In genomic region chr19:16756649-16757048, GRCh38 we compare ENCODE assay signal across 28 cellular contexts.
"Had no signal": no experiment of that assay in that cellular context is flagged by ENCODE, and none has a peak within 500 bp of the region (broad histone marks: within the 10 kb centered on the region; RNA-seq: fewer than 3 reads in every experiment).

No MANE protein-coding gene starts in this region.

- H3K9me3 Mint-ChIP-seq: stimulated activated effector memory CD8-positive, alpha-beta T cell treated with anti-CD3 and anti-CD28 coated beads, Interleukin-12 subunit alpha, Interleukin-12 subunit beta, amount 100 ng/mL, for 72 hours; stimulated activated naive B cell treated with anti-CD40 and anti-IgM and Interleukin-4, amounts not matched to agents 10 μg/mL and 1 μg/mL and 100 μg/mL, for 72 hours; stimulated activated naive CD8-positive, alpha-beta T cell treated with anti-CD3 and anti-CD28 coated beads, Interleukin-15, amount 100 ng/mL, for 72 hours; stimulated activated naive CD8-positive, alpha-beta T cell treated with anti-CD3 and anti-CD28 coated beads, Interleukin-15, Interleukin-2, amounts not matched to agents 100 ng/mL and 50 ng/mL, for 24 hours; type B pancreatic cell had no signal

- ATAC-seq: stimulated activated effector memory CD8-positive, alpha-beta T cell treated with anti-CD3 and anti-CD28 coated beads, Interleukin-12 subunit alpha, Interleukin-12 subunit beta, amount 100 ng/mL, for 72 hours; stimulated activated memory B cell treated with anti-CD40 and anti-IgM and Interleukin-4, amounts not matched to agents 10 μg/mL and 1 μg/mL and 100 μg/mL, for 72 hours; stimulated activated naive B cell treated with anti-CD40 and anti-IgM and Interleukin-4, amounts not matched to agents 10 μg/mL and 1 μg/mL and 100 μg/mL, for 72 hours; stimulated activated naive CD8-positive, alpha-beta T cell treated with anti-CD3 and anti-CD28 coated beads, Interleukin-15, amount 100 ng/mL, for 72 hours; stimulated activated naive CD8-positive, alpha-beta T cell treated with anti-CD3 and anti-CD28 coated beads, Interleukin-15, Interleukin-2, amounts not matched to agents 100 U/mL and 50 U/mL, for 24 hours; upper lobe of right lung had no signal

- H3K27ac Mint-ChIP-seq: stimulated activated effector memory CD8-positive, alpha-beta T cell treated with anti-CD3 and anti-CD28 coated beads, Interleukin-12 subunit alpha, Interleukin-12 subunit beta, amount 100 ng/mL, for 72 hours; stimulated activated memory B cell treated with anti-CD40 and anti-IgM and Interleukin-4, amounts not matched to agents 10 μg/mL and 1 μg/mL and 100 μg/mL, for 72 hours; stimulated activated naive B cell treated with anti-CD40 and anti-IgM and Interleukin-4, amounts not matched to agents 10 μg/mL and 1 μg/mL and 100 μg/mL, for 72 hours; stimulated activated naive CD8-positive, alpha-beta T cell treated with anti-CD3 and anti-CD28 coated beads, Interleukin-15, amount 100 ng/mL, for 72 hours; stimulated activated naive CD8-positive, alpha-beta T cell treated with anti-CD3 and anti-CD28 coated beads, Interleukin-15, Interleukin-2, amounts not matched to agents 100 ng/mL and 50 ng/mL, for 24 hours; type B pancreatic cell had no signal

- H3K4me3 ChIP-seq: stomach, suprapubic skin, testis, thoracic aorta, thyroid gland, tibial artery, tibial nerve, transverse colon, upper lobe of left lung, upper lobe of right lung, uterus, vagina had no signal

- H3K36me3 ChIP-seq: stomach, suprapubic skin, thoracic aorta, thyroid gland, tibial artery, tibial nerve, transverse colon, upper lobe of left lung, upper lobe of right lung, uterus, vagina had no signal

- H3K4me1 ChIP-seq: stomach, suprapubic skin, testis, thyroid gland, transverse colon, upper lobe of left lung, upper lobe of right lung, uterus, vagina had no signal

- DNase-seq: stimulated activated CD4-positive, alpha-beta T cell treated with anti-CD3 and anti-CD28 coated beads, Interleukin-2, amount 100 ng/mL, for 48 hours; stimulated activated CD4-positive, alpha-beta T cell treated with anti-CD3 and anti-CD28 coated beads, Interleukin-4, amount 100 ng/mL, for 1 hour; stimulated activated CD4-positive, alpha-beta T cell treated with anti-CD3 and anti-CD28 coated beads, Interleukin-4, amount 100 ng/mL, for 24 hours; stimulated activated CD4-positive, alpha-beta T cell treated with anti-CD3 and anti-CD28 coated beads, Interleukin-4, amount 100 ng/mL, for 4 hours; stimulated activated CD8-positive, alpha-beta memory T cell treated with anti-CD3 and anti-CD28 coated beads, Interleukin-4, amount 100 ng/mL, for 48 hours; stimulated activated naive B cell treated with anti-CD40 and anti-IgM and Interleukin-4, amounts not matched to agents 10 μg/mL and 1 μg/mL and 100 μg/mL, for 72 hours; stimulated activated naive CD4-positive, alpha-beta T cell; stimulated activated naive CD4-positive, alpha-beta T cell treated with Interleukin-2 at 50 U/mL for 16 hours; stimulated activated naive CD8-positive, alpha-beta T cell treated with anti-CD3 and anti-CD28 coated beads, Interleukin-15, amount 100 ng/mL, for 72 hours; stimulated activated naive CD8-positive, alpha-beta T cell treated with anti-CD3 and anti-CD28 coated beads, Interleukin-15, Interleukin-2, amounts not matched to agents 100 U/mL and 50 U/mL, for 24 hours; stomach; substantia nigra; testis; thyroid gland; tibial artery; transverse colon; trophoblast cell; upper lobe of left lung; upper lobe of right lung; uterus had no signal

- H3K27ac ChIP-seq: stomach, suprapubic skin, testis, thoracic aorta, thyroid gland, tibial artery, tibial nerve, transverse colon, upper lobe of left lung, upper lobe of right lung, uterus, vagina had no signal

- H3K9me3 ChIP-seq: stomach, suprapubic skin, testis, thoracic aorta, thyroid gland, tibial artery, tibial nerve, transverse colon, upper lobe of left lung, upper lobe of right lung, uterus, vagina had no signal

- H3K4me1 Mint-ChIP-seq: stimulated activated effector memory CD8-positive, alpha-beta T cell treated with anti-CD3 and anti-CD28 coated beads, Interleukin-12 subunit alpha, Interleukin-12 subunit beta, amount 100 ng/mL, for 72 hours; stimulated activated naive CD8-positive, alpha-beta T cell treated with anti-CD3 and anti-CD28 coated beads, Interleukin-15, amount 100 ng/mL, for 72 hours had no signal

- H3K36me3 Mint-ChIP-seq: stimulated activated effector memory CD8-positive, alpha-beta T cell treated with anti-CD3 and anti-CD28 coated beads, Interleukin-12 subunit alpha, Interleukin-12 subunit beta, amount 100 ng/mL, for 72 hours; stimulated activated memory B cell treated with anti-CD40 and anti-IgM and Interleukin-4, amounts not matched to agents 10 μg/mL and 1 μg/mL and 100 μg/mL, for 72 hours; stimulated activated naive B cell treated with anti-CD40 and anti-IgM and Interleukin-4, amounts not matched to agents 10 μg/mL and 1 μg/mL and 100 μg/mL, for 72 hours; type B pancreatic cell had no signal

- H3K4me3 Mint-ChIP-seq: stimulated activated effector memory CD8-positive, alpha-beta T cell treated with anti-CD3 and anti-CD28 coated beads, Interleukin-12 subunit alpha, Interleukin-12 subunit beta, amount 100 ng/mL, for 72 hours; stimulated activated memory B cell treated with anti-CD40 and anti-IgM and Interleukin-4, amounts not matched to agents 10 μg/mL and 1 μg/mL and 100 μg/mL, for 72 hours; stimulated activated naive B cell treated with anti-CD40 and anti-IgM and Interleukin-4, amounts not matched to agents 10 μg/mL and 1 μg/mL and 100 μg/mL, for 72 hours; stimulated activated naive CD8-positive, alpha-beta T cell treated with anti-CD3 and anti-CD28 coated beads, Interleukin-15, amount 100 ng/mL, for 72 hours; stimulated activated naive CD8-positive, alpha-beta T cell treated with anti-CD3 and anti-CD28 coated beads, Interleukin-15, Interleukin-2, amounts not matched to agents 100 ng/mL and 50 ng/mL, for 24 hours; type B pancreatic cell had no signal
